ENCODE assay signal across 12 cellular contexts in the genomic region with DNA sequence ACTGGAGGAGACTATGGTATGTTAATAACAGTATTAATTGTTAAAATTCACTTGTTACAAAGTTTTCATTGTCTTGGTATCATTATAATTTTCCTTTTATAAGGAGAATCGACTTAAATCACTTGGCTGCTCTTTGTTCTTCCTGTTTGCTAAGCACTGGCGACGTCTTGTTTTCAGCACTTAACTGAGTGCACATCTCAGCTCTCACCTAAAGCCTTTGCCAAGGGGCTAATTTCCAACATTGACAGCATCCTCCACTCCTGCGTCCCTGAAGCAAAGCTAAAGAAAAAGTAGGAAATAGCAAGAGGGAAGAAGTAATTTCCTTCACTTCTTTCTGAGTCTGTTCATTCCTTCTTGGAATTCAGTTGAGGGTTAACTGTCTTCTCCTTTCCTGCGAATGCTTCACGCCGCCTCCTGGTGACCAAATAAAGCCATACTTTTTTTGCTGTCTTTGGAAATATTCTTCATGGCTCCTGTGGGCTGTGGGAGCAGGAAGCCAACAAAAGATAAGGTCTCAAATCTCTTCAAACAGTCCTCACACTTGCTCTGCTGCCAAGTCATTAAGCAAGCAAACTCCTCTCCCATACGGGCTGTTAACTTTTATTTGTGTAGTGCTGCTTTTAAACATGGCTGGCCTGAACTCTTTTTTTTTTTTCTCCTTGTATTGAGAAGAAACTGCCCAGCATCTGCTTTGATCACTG.
DNase-seq lines count a peak whose midpoint lies in the region; ATAC-seq and TF ChIP-seq lines count a peak whose summit lies in the region.
"Had no signal": no experiment of that assay in that cellular context is flagged by ENCODE, and none has a peak within 500 bp of the region (broad histone marks: within the 10 kb centered on the region; RNA-seq: fewer than 3 reads in every experiment).

No MANE protein-coding gene starts in this region.

- H3K9me3 Mint-ChIP-seq in T-cell = no peaks in the 10 kb centered on the region
- H3K9me3 Mint-ChIP-seq: stimulated activated memory B cell treated with anti-CD40 and anti-IgM and Interleukin-4, amounts not matched to agents 10 μg/mL and 1 μg/mL and 100 μg/mL, for 72 hours had no signal

- POLR2A ChIA-PET in T-cell (lab: Charles Lee) = interaction anchor here in 1 of 2 donors (0.7 kb wide), 1 partner anchor 22 kb away, joined by 4 read pairs; no protein-coding TSS in a partner anchor

- TF ChIP-seq EP300 in suprapubic skin (IDR thresholded peaks at IDR 0.05) = no peak

- peak in 1 of 2 donors; percentile 9 for TF ChIP-seq CTCF in suprapubic skin (IDR thresholded peaks at IDR 0.05)

- no peaks in the 10 kb centered on the region for H3K36me3 ChIP-seq in suprapubic skin

- H3K4me1 ChIP-seq in suprapubic skin = peaks cover 4% of the 10 kb centered on the region
- H3K4me1 ChIP-seq: foreskin keratinocyte had no signal

- CTCF ChIA-PET in T-cell (lab: Charles Lee) = interaction anchor here in 1 of 2 donors (0.6 kb wide), 1 partner anchor 827 kb away, joined by 3 read pairs; no protein-coding TSS in a partner anchor

- TF ChIP-seq POLR2A in suprapubic skin (IDR thresholded peaks at IDR 0.05) = no peak

- no peaks in the 10 kb centered on the region for H3K36me3 Mint-ChIP-seq in T-cell
- H3K36me3 Mint-ChIP-seq: stimulated activated memory B cell treated with anti-CD40 and anti-IgM and Interleukin-4, amounts not matched to agents 10 μg/mL and 1 μg/mL and 100 μg/mL, for 72 hours had no signal

- 16% methylated on average over 8 of the region's 8 CpGs for WGBS in suprapubic skin

- no peak overlapping the region for H3K27ac Mint-ChIP-seq in T-cell
- H3K27ac Mint-ChIP-seq: stimulated activated memory B cell treated with anti-CD40 and anti-IgM and Interleukin-4, amounts not matched to agents 10 μg/mL and 1 μg/mL and 100 μg/mL, for 72 hours had no signal

- H3K27me3 Mint-ChIP-seq in T-cell = peaks cover 9 to 13% of the 10 kb centered on the region in 2 donors

- no peaks in the 10 kb centered on the region for H3K9me3 ChIP-seq in suprapubic skin

- peak overlapping the region; percentile 15 for H3K27ac ChIP-seq in suprapubic skin
- H3K27ac ChIP-seq: foreskin keratinocyte, SK-N-MC had no signal

- H3K4me3 Mint-ChIP-seq in T-cell = no peak overlapping the region
- H3K4me3 Mint-ChIP-seq: stimulated activated memory B cell treated with anti-CD40 and anti-IgM and Interleukin-4, amounts not matched to agents 10 μg/mL and 1 μg/mL and 100 μg/mL, for 72 hours had no signal

- peak; percentile 26 for DNase-seq in HuH-7 (ENCODE audit: low spot score)
- peak; percentile 1 for DNase-seq in amniotic epithelial cell (ENCODE audit: low read depth)
- peak; percentile 10 for DNase-seq in kidney tubule cell (ENCODE audit: low spot score)
- DNase-seq in suprapubic skin (ENCODE audit: low spot score in 2 of 2) = no peak
- no peak for DNase-seq in DMS79 treated with DMSO at 0.1 percent for 48 hours (lab: John Stamatoyannopoulos, UW)
- no peak for DNase-seq in T-cell
- DNase-seq: activated naive CD4-positive, alpha-beta T cell had no signal

- H3K27me3 ChIP-seq in suprapubic skin = no peaks in the 10 kb centered on the region
- H3K27me3 ChIP-seq: foreskin keratinocyte had no signal

- H3K4me3 ChIP-seq in suprapubic skin = no peak overlapping the region
- H3K4me3 ChIP-seq: SK-N-MC had no signal

- no peaks in the 10 kb centered on the region for H3K4me1 Mint-ChIP-seq in T-cell
- H3K4me1 Mint-ChIP-seq: stimulated activated memory B cell treated with anti-CD40 and anti-IgM and Interleukin-4, amounts not matched to agents 10 μg/mL and 1 μg/mL and 100 μg/mL, for 72 hours had no signal

- ATAC-seq in HG02884 (IDR thresholded peaks at IDR 0.05; ENCODE audit: unreplicated experiment) (no peak), T-cell (replicated peaks in 1 of 4) (no peak)
- ATAC-seq: foreskin keratinocyte; HCT116; stimulated activated memory B cell treated with anti-CD40 and anti-IgM and Interleukin-4, amounts not matched to agents 10 μg/mL and 1 μg/mL and 100 μg/mL, for 72 hours had no signal

Comparison
In these comparisons a context has a peak if more than half of its experiments do, and no peak if none do; other contexts are left out.
1. DNase-seq: peak in HuH-7 (single experiment), amniotic epithelial cell (single experiment) and kidney tubule cell (single experiment); none in suprapubic skin (0 of 2), DMS79 treated with DMSO at 0.1 percent for 48 hours (single experiment) and T-cell (0 of 34).